In the genomic region with DNA sequence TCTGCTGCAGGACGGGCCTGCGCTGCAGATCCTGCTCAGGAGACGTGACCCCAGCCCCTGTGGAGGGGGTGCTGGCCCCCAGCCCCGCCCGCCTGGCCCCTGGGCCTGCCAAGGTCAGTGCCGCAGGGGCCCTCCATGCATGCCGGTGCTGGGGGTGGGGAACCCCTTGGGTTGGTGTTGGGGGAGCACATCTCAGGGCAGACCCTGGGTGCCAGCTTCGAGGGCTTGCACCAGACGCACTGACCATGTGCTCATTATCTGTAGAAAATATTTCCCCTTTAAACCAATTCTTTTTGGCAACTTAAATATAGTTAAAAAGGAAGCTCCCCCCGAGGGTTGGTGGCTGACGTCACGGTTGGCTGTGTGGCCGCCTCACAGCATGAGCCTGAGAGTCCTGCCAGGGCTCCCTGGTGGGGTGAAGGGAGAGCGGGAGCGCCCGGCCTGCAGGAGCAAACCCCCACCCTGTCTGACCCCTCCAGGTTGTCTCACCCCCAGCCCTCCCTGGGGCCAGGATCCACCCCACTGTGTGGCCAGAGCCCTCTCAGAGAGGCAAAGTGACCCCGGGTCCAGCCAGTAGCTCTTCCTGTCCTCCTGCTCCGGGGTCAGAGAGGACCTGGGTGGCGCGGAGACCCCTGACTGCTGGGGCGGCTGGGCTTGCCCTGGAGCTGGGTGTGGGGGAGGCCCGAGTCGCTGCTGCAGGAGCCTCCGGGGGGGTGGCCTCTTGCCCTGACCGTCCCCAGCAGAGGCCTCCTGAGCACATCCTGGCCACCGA, we compare ENCODE assay signal across 11 cellular contexts. TPM values are rescaled to one million over a fixed set of nuclear protein-coding genes. Genes with fewer than 3 reads are reported as not detected.
DNase-seq lines count a peak whose midpoint lies in the region; ATAC-seq and TF ChIP-seq lines count a peak whose summit lies in the region.
"Had no signal": no experiment of that assay in that cellular context is flagged by ENCODE, and none has a peak within 500 bp of the region (broad histone marks: within the 10 kb centered on the region; RNA-seq: fewer than 3 reads in every experiment).

No MANE protein-coding gene starts in this region.

- H3K4me3 Mint-ChIP-seq in activated CD8-positive, alpha-beta T cell treated with anti-CD3 and anti-CD28 coated beads, Interleukin-2, amount 10 ng/mL, durations not matched to agents 7 days and 5 days, result no peak overlapping the region
- H3K4me3 Mint-ChIP-seq in nephron progenitor cell, result no peak overlapping the region
- H3K4me3 Mint-ChIP-seq in Caco-2 (ENCODE audit: unreplicated experiment), result no peak overlapping the region
- H3K4me3 Mint-ChIP-seq in stimulated activated effector memory CD8-positive, alpha-beta T cell treated with anti-CD3 and anti-CD28 coated beads, Interleukin-12 subunit alpha, Interleukin-12 subunit beta, amount 100 ng/mL, for 72 hours, result no peak overlapping the region

- BruUV-seq in Caco-2 (replicated peaks; lab: Mats Ljungman, UMichigan), result no TSS peak

- intact Hi-C loops in Caco-2 (cut with micrococcal nuclease; ENCODE audit: unreplicated experiment), result no loop called here

- no peaks in the 10 kb centered on the region for H3K9me3 ChIP-seq in HEK293 (ENCODE audit: control insufficient read depth, insufficient read depth, low read depth, low read length)
- H3K9me3 ChIP-seq in Caco-2, result no peaks in the 10 kb centered on the region

- TF ChIP-seq CTCF in HEK293 (tag by site-specific recombination; IDR thresholded peaks at IDR 0.05) (no peak), nephron progenitor cell (IDR thresholded peaks at IDR 0.05) (no peak), Caco-2 (IDR thresholded peaks at IDR 0.05; ENCODE audit: insufficient read depth in 1 of 2, low read depth in 1 of 2, low read length in 1 of 2, severe bottlenecking in 1 of 2, unreplicated experiment in 1 of 2) (no peak)

- TF ChIP-seq POLR2A in erythroblast (IDR thresholded peaks at IDR 0.05; ENCODE audit: low read length), result no peak

- H3K4me1 ChIP-seq in HEK293 (ENCODE audit: control insufficient read depth, insufficient read depth, low read length) (peaks cover 4% of the 10 kb centered on the region; the same call in 1 of the 2 replicates), Caco-2 (no peaks in the 10 kb centered on the region)

- H3K27ac ChIP-seq in HEK293 (ENCODE audit: extremely low read depth, low read depth, low read length), result no peak overlapping the region

- POLR2A ChIA-PET in HEK293 (lab: Yijun Ruan, JAX) (no interaction called here), Caco-2 (lab: Charles Lee) (no interaction called here)
- POLR2A ChIA-PET in activated CD8-positive, alpha-beta T cell treated with anti-CD3 and anti-CD28 coated beads, Interleukin-2, amount 10 ng/mL, durations not matched to agents 7 days and 5 days (lab: Charles Lee), result no interaction called here

- H3K27me3 ChIP-seq in Caco-2 (replicated peaks; ENCODE audit: control insufficient read depth, insufficient read depth, low read length), result no peaks in the 10 kb centered on the region

- peaks cover 2% of the 10 kb centered on the region for H3K36me3 Mint-ChIP-seq in activated CD8-positive, alpha-beta T cell treated with anti-CD3 and anti-CD28 coated beads, Interleukin-2, amount 10 ng/mL, durations not matched to agents 7 days and 5 days (ENCODE audit: low read depth)
- H3K36me3 Mint-ChIP-seq in nephron progenitor cell (ENCODE audit: low read depth), result no peaks in the 10 kb centered on the region
- no peaks in the 10 kb centered on the region for H3K36me3 Mint-ChIP-seq in Caco-2 (ENCODE audit: insufficient read depth, unreplicated experiment)
- H3K36me3 Mint-ChIP-seq in stimulated activated effector memory CD8-positive, alpha-beta T cell treated with anti-CD3 and anti-CD28 coated beads, Interleukin-12 subunit alpha, Interleukin-12 subunit beta, amount 100 ng/mL, for 72 hours, result peaks cover 6% of the 10 kb centered on the region

- peak overlapping the region; percentile 34 for H3K27ac Mint-ChIP-seq in activated CD8-positive, alpha-beta T cell treated with anti-CD3 and anti-CD28 coated beads, Interleukin-2, amount 10 ng/mL, durations not matched to agents 7 days and 5 days
- H3K27ac Mint-ChIP-seq in nephron progenitor cell, result no peak overlapping the region
- no peak overlapping the region for H3K27ac Mint-ChIP-seq in Caco-2 (ENCODE audit: unreplicated experiment)
- no peak overlapping the region for H3K27ac Mint-ChIP-seq in stimulated activated effector memory CD8-positive, alpha-beta T cell treated with anti-CD3 and anti-CD28 coated beads, Interleukin-12 subunit alpha, Interleukin-12 subunit beta, amount 100 ng/mL, for 72 hours

- CTCF ChIA-PET in HEK293 (lab: Yijun Ruan, JAX) (interaction anchor here (0.6 to 1.1 kb wide), 3 partner anchors 10 to 241 kb away, joined by 3 to 6 read pairs (median 6); no protein-coding TSS in a partner anchor), Caco-2 (lab: Charles Lee) (no interaction called here)
- CTCF ChIA-PET in activated CD8-positive, alpha-beta T cell treated with anti-CD3 and anti-CD28 coated beads, Interleukin-2, amount 10 ng/mL, durations not matched to agents 7 days and 5 days (lab: Charles Lee), result interaction anchor here (1.1 to 1.4 kb wide), 2 partner anchors 9 to 209 kb away, joined by 3 read pairs; no protein-coding TSS in a partner anchor

- H3K9me3 Mint-ChIP-seq in activated CD8-positive, alpha-beta T cell treated with anti-CD3 and anti-CD28 coated beads, Interleukin-2, amount 10 ng/mL, durations not matched to agents 7 days and 5 days (ENCODE audit: insufficient read depth), result no peaks in the 10 kb centered on the region
- H3K9me3 Mint-ChIP-seq in nephron progenitor cell (no peaks in the 10 kb centered on the region), Caco-2 (ENCODE audit: unreplicated experiment) (no peaks in the 10 kb centered on the region)
- H3K9me3 Mint-ChIP-seq in stimulated activated effector memory CD8-positive, alpha-beta T cell treated with anti-CD3 and anti-CD28 coated beads, Interleukin-12 subunit alpha, Interleukin-12 subunit beta, amount 100 ng/mL, for 72 hours, result no peaks in the 10 kb centered on the region

- H3K27me3 Mint-ChIP-seq in activated CD8-positive, alpha-beta T cell treated with anti-CD3 and anti-CD28 coated beads, Interleukin-2, amount 10 ng/mL, durations not matched to agents 7 days and 5 days (ENCODE audit: low read depth), result no peaks in the 10 kb centered on the region
- H3K27me3 Mint-ChIP-seq in nephron progenitor cell (ENCODE audit: low read depth, poor library complexity) (peaks cover 24% of the 10 kb centered on the region), Caco-2 (ENCODE audit: insufficient read depth, unreplicated experiment) (no peaks in the 10 kb centered on the region)

- H3K36me3 ChIP-seq in HEK293 (ENCODE audit: control insufficient read depth in 2 of 2, insufficient read depth in 1 of 2, low read length in 2 of 2) (no peaks in the 10 kb centered on the region), Caco-2 (ENCODE audit: control insufficient read depth, insufficient read depth, low read length) (no peaks in the 10 kb centered on the region)

- no peak for ATAC-seq in activated CD8-positive, alpha-beta T cell treated with anti-CD3 and anti-CD28 coated beads, Interleukin-2, amount 10 ng/mL, durations not matched to agents 7 days and 5 days
- ATAC-seq in stimulated activated effector memory CD8-positive, alpha-beta T cell treated with anti-CD3 and anti-CD28 coated beads, Interleukin-12 subunit alpha, Interleukin-12 subunit beta, amount 100 ng/mL, for 72 hours, result no peak

- H3K4me3 ChIP-seq in HEK293 (ENCODE audit: low read depth, low read length) (no peak overlapping the region), Caco-2 (ENCODE audit: low read depth, low read length) (no peak overlapping the region)

- H3K4me1 Mint-ChIP-seq in activated CD8-positive, alpha-beta T cell treated with anti-CD3 and anti-CD28 coated beads, Interleukin-2, amount 10 ng/mL, durations not matched to agents 7 days and 5 days (ENCODE audit: low read depth), result peaks cover 29% of the 10 kb centered on the region
- H3K4me1 Mint-ChIP-seq in nephron progenitor cell (peaks cover 11% of the 10 kb centered on the region), Caco-2 (ENCODE audit: low read depth, unreplicated experiment) (no peaks in the 10 kb centered on the region)
- H3K4me1 Mint-ChIP-seq in stimulated activated effector memory CD8-positive, alpha-beta T cell treated with anti-CD3 and anti-CD28 coated beads, Interleukin-12 subunit alpha, Interleukin-12 subunit beta, amount 100 ng/mL, for 72 hours, result peaks cover 27% of the 10 kb centered on the region

- DNase-seq in activated CD8-positive, alpha-beta T cell treated with anti-CD3 and anti-CD28 coated beads, Interleukin-2, amount 10 ng/mL, durations not matched to agents 7 days and 5 days, result peak; percentile 44
- DNase-seq in nephron progenitor cell, result peak; percentile 34
- no peak for DNase-seq in erythroblast (lab: John Stamatoyannopoulos, UW)
- DNase-seq in Caco-2, result no peak
- no peak for DNase-seq in stimulated activated effector memory CD8-positive, alpha-beta T cell treated with anti-CD3 and anti-CD28 coated beads, Interleukin-12 subunit alpha, Interleukin-12 subunit beta, amount 100 ng/mL, for 72 hours (ENCODE audit: low spot score in 2 of 2)
- DNase-seq: activated naive CD4-positive, alpha-beta T cell treated with anti-CD3 and anti-CD28 coated beads, Interleukin-2, amount 50 U/mL, for 16 hours; foreskin melanocyte; NCI-H226 had no signal

TF ChIP-seq in HEK293, 187 proteins besides CTCF, POLR2A, EP300 and RAD21 (continues in another document):
- TF ChIP-seq BCL11B (tag by site-specific recombination; IDR thresholded peaks at IDR 0.05; ENCODE audit: low read depth) (0 out of 2 replicates have a peak, but pooled peaks have one; percentile 72), ZNF555 (tag by site-specific recombination; conservative IDR thresholded peaks at IDR 0.05) (no peak), SP7 (tag by site-specific recombination; IDR thresholded peaks at IDR 0.05) (peak; percentile 25; the same call in 1 of the 2 replicates)

RNA-seq across cellular contexts. Expression of gene PFKL, which starts 5.3 kb away (rescaled TPM):
- 100 to 1,000 TPM; 191 to 199 TPM for total RNA-seq in activated CD8-positive, alpha-beta T cell treated with anti-CD3 and anti-CD28 coated beads, Interleukin-2, amount 10 ng/mL, durations not matched to agents 7 days and 5 days
- total RNA-seq in Caco-2 (2022), result 137 and 140 TPM in 2 replicates

RNA-seq across cellular contexts. Expression of gene AIRE, which starts 8.9 kb away (rescaled TPM):
- total RNA-seq in activated CD8-positive, alpha-beta T cell treated with anti-CD3 and anti-CD28 coated beads, Interleukin-2, amount 10 ng/mL, durations not matched to agents 7 days and 5 days, result not detected
- total RNA-seq in Caco-2 (2022), result not detected in 2 replicates

RNA-seq across cellular contexts. Expression of gene DNMT3L, which starts 32.9 kb away (rescaled TPM):
- not detected for total RNA-seq in activated CD8-positive, alpha-beta T cell treated with anti-CD3 and anti-CD28 coated beads, Interleukin-2, amount 10 ng/mL, durations not matched to agents 7 days and 5 days
- total RNA-seq in Caco-2 (2022), result 0.67 and 0.95 TPM in 2 replicates
- total RNA-seq: T-helper 2 cell treated with Interferon-gamma antibody and Interleukin-4, amounts not matched to agents 100 ng/mL and 5 ng/mL, for 36 hours had no signal

RNA-seq across cellular contexts. Expression of gene CFAP410, which starts 44.6 kb away (rescaled TPM):
- 10 to 100 TPM; 16.8 to 17.4 TPM for total RNA-seq in activated CD8-positive, alpha-beta T cell treated with anti-CD3 and anti-CD28 coated beads, Interleukin-2, amount 10 ng/mL, durations not matched to agents 7 days and 5 days
- total RNA-seq in Caco-2 (2022), result 16.5 and 20.1 TPM in 2 replicates

RNA-seq across cellular contexts. Expression of gene ICOSLG, which starts 53.8 kb away (rescaled TPM):
- total RNA-seq in activated CD8-positive, alpha-beta T cell treated with anti-CD3 and anti-CD28 coated beads, Interleukin-2, amount 10 ng/mL, durations not matched to agents 7 days and 5 days, result 1 to 10 TPM; 1.8 to 2.0 TPM
- 12.6 and 13.5 TPM in 2 replicates for total RNA-seq in Caco-2 (2022)
- total RNA-seq: G401 had no signal

Comparison
In these comparisons a context has a peak if more than half of its experiments do, and no peak if none do; other contexts are left out.
1. DNase-seq: peak in activated CD8-positive, alpha-beta T cell treated with anti-CD3 and anti-CD28 coated beads, Interleukin-2, amount 10 ng/mL, durations not matched to agents 7 days and 5 days (single experiment) and nephron progenitor cell (single experiment); none in erythroblast (0 of 2), Caco-2 (0 of 2) and stimulated activated effector memory CD8-positive, alpha-beta T cell treated with anti-CD3 and anti-CD28 coated beads, Interleukin-12 subunit alpha, Interleukin-12 subunit beta, amount 100 ng/mL, for 72 hours (0 of 2).